ENCODE assay signal across 18 cellular contexts in the genomic region with DNA sequence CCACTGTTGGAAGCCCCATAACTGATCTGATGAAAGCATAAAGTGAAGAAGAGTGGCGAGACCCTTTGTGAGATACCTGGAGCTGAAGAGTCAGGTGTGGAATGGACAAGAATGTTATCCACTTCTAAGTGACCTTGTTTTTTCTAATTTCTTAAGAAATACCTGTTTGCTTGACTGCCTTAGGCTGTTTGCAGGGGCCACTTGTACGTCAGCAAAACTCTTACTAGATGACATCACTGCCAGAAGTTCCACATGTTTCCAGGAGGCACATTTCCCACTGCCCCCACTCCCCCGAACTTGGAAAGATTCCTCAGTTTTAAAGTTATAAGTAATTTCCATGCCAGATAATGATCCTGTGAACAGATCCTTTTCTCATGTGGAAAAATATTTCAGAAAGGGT. TPM values are rescaled to one million over a fixed set of nuclear protein-coding genes. Genes with fewer than 3 reads are reported as not detected.
DNase-seq lines count a peak whose midpoint lies in the region; ATAC-seq and TF ChIP-seq lines count a peak whose summit lies in the region.
"Had no signal": no experiment of that assay in that cellular context is flagged by ENCODE, and none has a peak within 500 bp of the region (broad histone marks: within the 10 kb centered on the region; RNA-seq: fewer than 3 reads in every experiment).

No MANE protein-coding gene starts in this region.

- H3K9ac ChIP-seq in smooth muscle cell (ENCODE audit: low read depth) = peak overlapping the region; percentile 63

- H3K27ac ChIP-seq in KOPT-K1 (ENCODE audit: low read depth, low read length, poor library complexity, severe bottlenecking) (peak overlapping the region; percentile 43), cingulate gyrus (ENCODE audit: low read depth, low read length) (peak overlapping the region; percentile 5), smooth muscle cell (ENCODE audit: low read depth) (peak overlapping the region; percentile 88)

- POLR2A ChIA-PET in activated CD8-positive, alpha-beta T cell treated with anti-CD3 and anti-CD28 coated beads, Interleukin-2, amount 10 ng/mL, durations not matched to agents 7 days and 5 days (lab: Charles Lee) = interaction anchor here (0.6 kb wide), 1 partner anchor 11 kb away, joined by 3 read pairs; no protein-coding TSS in a partner anchor
- POLR2A ChIA-PET in activated CD8-positive, alpha-beta T cell treated with anti-CD3 and anti-CD28 coated beads for 36 hours (lab: Charles Lee) = interaction anchor here (2.1 kb wide), 1 partner anchor 11 kb away, joined by 5 read pairs; no protein-coding TSS in a partner anchor

- peaks cover 17% of the 10 kb centered on the region for H3F3A ChIP-seq in smooth muscle cell (ENCODE audit: low read depth)

- CTCF ChIA-PET in activated CD8-positive, alpha-beta T cell treated with anti-CD3 and anti-CD28 coated beads, Interleukin-2, amount 10 ng/mL, durations not matched to agents 7 days and 5 days (lab: Charles Lee) = interaction anchor here (0.8 kb wide), 1 partner anchor 58 kb away, joined by 3 read pairs; no protein-coding TSS in a partner anchor
- CTCF ChIA-PET in activated CD8-positive, alpha-beta T cell treated with anti-CD3 and anti-CD28 coated beads for 36 hours (lab: Charles Lee) = interaction anchor here (1.0 to 1.1 kb wide), 2 partner anchors 22 to 242 kb away, joined by 3 to 4 read pairs; no protein-coding TSS in a partner anchor

- peaks cover 43% of the 10 kb centered on the region for H3K4me1 Mint-ChIP-seq in activated CD8-positive, alpha-beta T cell treated with anti-CD3 and anti-CD28 coated beads, Interleukin-2, amount 10 ng/mL, durations not matched to agents 7 days and 5 days (ENCODE audit: low read depth)
- peaks cover 27% of the 10 kb centered on the region for H3K4me1 Mint-ChIP-seq in activated CD8-positive, alpha-beta T cell treated with anti-CD3 and anti-CD28 coated beads for 36 hours (ENCODE audit: low read depth)
- H3K4me1 Mint-ChIP-seq: IgD-negative memory B cell had no signal

- H3K9me3 ChIP-seq in KOPT-K1 (ENCODE audit: insufficient read depth, low read length, poor library complexity, severe bottlenecking) (no peaks in the 10 kb centered on the region), smooth muscle cell (replicated peaks; ENCODE audit: low read depth) (no peaks in the 10 kb centered on the region)
- H3K9me3 ChIP-seq: mucosa of descending colon, pancreas had no signal

- peak overlapping the region; percentile 51 for H3K4me3 Mint-ChIP-seq in activated CD8-positive, alpha-beta T cell treated with anti-CD3 and anti-CD28 coated beads, Interleukin-2, amount 10 ng/mL, durations not matched to agents 7 days and 5 days
- no peak overlapping the region for H3K4me3 Mint-ChIP-seq in activated CD8-positive, alpha-beta T cell treated with anti-CD3 and anti-CD28 coated beads for 36 hours
- H3K4me3 Mint-ChIP-seq: IgD-negative memory B cell had no signal

- H3K36me3 ChIP-seq in KOPT-K1 (ENCODE audit: insufficient read depth, low read length) (no peaks in the 10 kb centered on the region), smooth muscle cell (ENCODE audit: low read depth) (no peaks in the 10 kb centered on the region)
- H3K36me3 ChIP-seq: pancreas had no signal

- H3K27me3 ChIP-seq in smooth muscle cell (ENCODE audit: low read depth) = no peaks in the 10 kb centered on the region
- H3K27me3 ChIP-seq: pancreas had no signal

- peaks cover 3% of the 10 kb centered on the region for H3K9me3 Mint-ChIP-seq in activated CD8-positive, alpha-beta T cell treated with anti-CD3 and anti-CD28 coated beads, Interleukin-2, amount 10 ng/mL, durations not matched to agents 7 days and 5 days (ENCODE audit: insufficient read depth)
- no peaks in the 10 kb centered on the region for H3K9me3 Mint-ChIP-seq in activated CD8-positive, alpha-beta T cell treated with anti-CD3 and anti-CD28 coated beads for 36 hours

- peaks cover 62% of the 10 kb centered on the region for H3K27me3 Mint-ChIP-seq in activated CD8-positive, alpha-beta T cell treated with anti-CD3 and anti-CD28 coated beads, Interleukin-2, amount 10 ng/mL, durations not matched to agents 7 days and 5 days (ENCODE audit: low read depth)
- peaks cover 61% of the 10 kb centered on the region for H3K27me3 Mint-ChIP-seq in activated CD8-positive, alpha-beta T cell treated with anti-CD3 and anti-CD28 coated beads for 36 hours

- H3K79me2 ChIP-seq in smooth muscle cell (ENCODE audit: low read depth) = peaks cover 100% of the 10 kb centered on the region

- peaks cover 5% of the 10 kb centered on the region for H3K4me1 ChIP-seq in smooth muscle cell (ENCODE audit: low read depth)

- no peak overlapping the region for H2AFZ ChIP-seq in smooth muscle cell (ENCODE audit: low read depth)

- no peak overlapping the region for H3K4me2 ChIP-seq in smooth muscle cell

- peaks cover 91% of the 10 kb centered on the region for H4K20me1 ChIP-seq in smooth muscle cell (ENCODE audit: low read depth)

- H3K36me3 Mint-ChIP-seq in activated CD8-positive, alpha-beta T cell treated with anti-CD3 and anti-CD28 coated beads, Interleukin-2, amount 10 ng/mL, durations not matched to agents 7 days and 5 days (ENCODE audit: low read depth) = peaks cover 9% of the 10 kb centered on the region
- H3K36me3 Mint-ChIP-seq in activated CD8-positive, alpha-beta T cell treated with anti-CD3 and anti-CD28 coated beads for 36 hours (ENCODE audit: low read depth) = no peaks in the 10 kb centered on the region
- H3K36me3 Mint-ChIP-seq: IgD-negative memory B cell had no signal

- no peak for DNase-seq in activated CD8-positive, alpha-beta T cell treated with anti-CD3 and anti-CD28 coated beads, Interleukin-2, amount 10 ng/mL, durations not matched to agents 7 days and 5 days
- DNase-seq in activated CD8-positive, alpha-beta T cell treated with anti-CD3 and anti-CD28 coated beads for 36 hours = no peak
- DNase-seq in smooth muscle cell (lab: John Stamatoyannopoulos, UW; ENCODE audit: unreplicated experiment) (no peak), OCI-M2 (lab: John Stamatoyannopoulos, UW; ENCODE audit: unreplicated experiment) (no peak)
- DNase-seq: COR-L47, glutamatergic neuron, H9, islet precursor cell, mucosa of descending colon, NCI-H1436, NCI-H446, pancreas had no signal

- no peak overlapping the region for H3K27ac Mint-ChIP-seq in activated CD8-positive, alpha-beta T cell treated with anti-CD3 and anti-CD28 coated beads, Interleukin-2, amount 10 ng/mL, durations not matched to agents 7 days and 5 days
- no peak overlapping the region for H3K27ac Mint-ChIP-seq in activated CD8-positive, alpha-beta T cell treated with anti-CD3 and anti-CD28 coated beads for 36 hours
- H3K27ac Mint-ChIP-seq: H9, IgD-negative memory B cell had no signal

- no peak for ATAC-seq in activated CD8-positive, alpha-beta T cell treated with anti-CD3 and anti-CD28 coated beads, Interleukin-2, amount 10 ng/mL, durations not matched to agents 7 days and 5 days
- ATAC-seq in activated CD8-positive, alpha-beta T cell treated with anti-CD3 and anti-CD28 coated beads for 36 hours = no peak
- ATAC-seq in HG03175 (IDR thresholded peaks at IDR 0.05; ENCODE audit: unreplicated experiment) (no peak), HG02623 (IDR thresholded peaks at IDR 0.05; ENCODE audit: unreplicated experiment) (no peak)
- ATAC-seq: mucosa of descending colon, SK-N-SH treated with all-trans-retinoic acid at 6 μM for 48 hours had no signal

- TF ChIP-seq CTCF in activated CD8-positive, alpha-beta T cell treated with anti-CD3 and anti-CD28 coated beads for 36 hours (IDR thresholded peaks at IDR 0.05) = no peak
- TF ChIP-seq CTCF in smooth muscle cell (IDR thresholded peaks at IDR 0.05; ENCODE audit: borderline replicate concordance, insufficient read depth, poor library complexity, severe bottlenecking) = no peak

- 81% methylated on average over 3 of the region's 3 CpGs for WGBS in smooth muscle cell (ENCODE audit: low lambda C conversion rate)

- no peak overlapping the region for H3K4me3 ChIP-seq in smooth muscle cell
- H3K4me3 ChIP-seq: mucosa of descending colon, pancreas had no signal

- intact Hi-C loops in activated CD8-positive, alpha-beta T cell treated with anti-CD3 and anti-CD28 coated beads for 36 hours (cut with micrococcal nuclease) = no loop called here

RNA-seq across cellular contexts. Expression of gene EPAS1, which starts 8.0 kb away (rescaled TPM):
- 10 to 100 TPM; 12.6 to 16.2 TPM for total RNA-seq in activated CD8-positive, alpha-beta T cell treated with anti-CD3 and anti-CD28 coated beads, Interleukin-2, amount 10 ng/mL, durations not matched to agents 7 days and 5 days
- total RNA-seq in activated CD8-positive, alpha-beta T cell treated with anti-CD3 and anti-CD28 coated beads for 36 hours = 10 to 100 TPM in 1 of 2 experiments, 1 to 10 TPM in 1; 8.3 to 12.2 TPM
- 57.5 and 91.6 TPM in 2 replicates for total RNA-seq in smooth muscle cell
- polyA plus RNA-seq in smooth muscle cell = 31.7 and 61.5 TPM in 2 replicates
- polyA plus RNA-seq: IgD-negative memory B cell had no signal

Comparison
In these comparisons a context has a peak if more than half of its experiments do, and no peak if none do; other contexts are left out.
1. H3K27ac ChIP-seq: peak in every context shown above with its lines; median percentile 88 in smooth muscle cell; 43 in KOPT-K1; 5 in cingulate gyrus.